12 cellular contexts compared by ENCODE assay signal in genomic region chr1:65207317-65207716, GRCh38. TPM values are rescaled to one million over a fixed set of nuclear protein-coding genes. Genes with fewer than 3 reads are reported as not detected.
A peak's percentile ranks its signal among the peaks of the same experiment; 100 is the strongest.
DNase-seq lines count a peak whose midpoint lies in the region; ATAC-seq, FAIRE-seq and TF ChIP-seq lines count a peak whose summit lies in the region.
"Had no signal": no experiment of that assay in that cellular context is flagged by ENCODE, and none has a peak within 500 bp of the region (broad histone marks: within the 10 kb centered on the region; RNA-seq: fewer than 3 reads in every experiment).

No MANE protein-coding gene starts in this region.

- 49 to 72% (median 61%) methylated on average over 4 of the region's 4 CpGs for WGBS in small intestine, 3 donors

- no peak overlapping the region for H3K27ac ChIP-seq in small intestine (ENCODE audit: low read depth in 1 of 2, low read length in 1 of 2)
- H3K27ac ChIP-seq: skin epidermis had no signal

- no peaks in the 10 kb centered on the region for H3K27me3 ChIP-seq in small intestine (ENCODE audit: control insufficient read depth in 2 of 2, insufficient read depth in 2 of 2, low read length in 2 of 2)

- POLR2A ChIA-PET in GM10248 (lab: Yijun Ruan, JAX), result interaction anchor here (1.1 kb wide), 1 partner anchor 35 kb away, joined by 4 read pairs; no protein-coding TSS in a partner anchor

- DNase-seq in GM10248 (ENCODE audit: extremely low spot score) (peak; percentile 22), NAMALWA (ENCODE audit: low spot score) (peak; percentile 51), globus pallidus (ENCODE audit: low spot score) (no peak), small intestine (no peak), SHP77 (lab: John Stamatoyannopoulos, UW) (no peak)
- DNase-seq: mesendoderm; stimulated activated naive CD8-positive, alpha-beta T cell treated with anti-CD3 and anti-CD28 coated beads, Interleukin-15, Interleukin-2, amounts not matched to agents 100 U/mL and 50 U/mL, for 24 hours had no signal

- peak; percentile 42 for ATAC-seq in GM19351 (IDR thresholded peaks at IDR 0.05; ENCODE audit: unreplicated experiment)
- peak; percentile 54 for ATAC-seq in HG02943 (IDR thresholded peaks at IDR 0.05; ENCODE audit: low read depth, unreplicated experiment)
- no peak for ATAC-seq in GM18870 (IDR thresholded peaks at IDR 0.05; ENCODE audit: unreplicated experiment)
- ATAC-seq: stimulated activated naive CD8-positive, alpha-beta T cell treated with anti-CD3 and anti-CD28 coated beads, Interleukin-15, Interleukin-2, amounts not matched to agents 100 U/mL and 50 U/mL, for 24 hours had no signal

- no peak overlapping the region for H3K4me3 ChIP-seq in small intestine (ENCODE audit: low read depth in 1 of 2, low read length in 2 of 2)
- H3K4me3 ChIP-seq: skin epidermis had no signal

- CTCF ChIA-PET in GM10248 (lab: Yijun Ruan, JAX), result interaction anchor here (0.8 to 4.0 kb wide), 6 partner anchors 8 to 145 kb away, joined by 3 to 54 read pairs (median 9); no protein-coding TSS in a partner anchor

- no peak for FAIRE-seq in small intestine (lab: Jason Lieb, UNC)
- FAIRE-seq: frontal cortex had no signal

- no peak for TF ChIP-seq CTCF in GM10248 (IDR thresholded peaks at IDR 0.05; ENCODE audit: control extremely low read depth, extremely low read depth, low read depth, missing control alignments)

- H3K9me3 ChIP-seq in small intestine (ENCODE audit: control insufficient read depth, low read depth), result no peaks in the 10 kb centered on the region

- H3K4me1 ChIP-seq in small intestine (ENCODE audit: control insufficient read depth in 2 of 2, insufficient read depth in 1 of 2, low read depth in 1 of 2, low read length in 1 of 2), result no peaks in the 10 kb centered on the region

- H3K36me3 ChIP-seq in small intestine (ENCODE audit: control insufficient read depth in 2 of 2, insufficient read depth in 2 of 2, low read length in 2 of 2), result no peaks in the 10 kb centered on the region

RNA-seq across cellular contexts. Expression of gene AK4, which starts 59.3 kb away (rescaled TPM):
- polyA plus RNA-seq in small intestine, result 1 to 10 TPM; 2.0 to 6.7 (median 2.4) TPM

Comparison
In these comparisons a context has a peak if more than half of its experiments do, and no peak if none do; other contexts are left out.
1. DNase-seq: peak in GM10248 (single experiment) and NAMALWA (single experiment); none in globus pallidus (single experiment), small intestine (single experiment) and SHP77 (0 of 2).